ENCODE assay signal across 2 cellular contexts in genomic region chr1:200330770-200331428, GRCh38.
TF ChIP-seq lines count a peak whose summit lies in the region.

No MANE protein-coding gene starts in this region.

TF ChIP-seq in GM23338, 12 proteins besides CTCF, POLR2A, EP300 and RAD21:
- TF ChIP-seq ETS1 (IDR thresholded peaks at IDR 0.05) (no peak), POLR2AphosphoS5 (IDR thresholded peaks at IDR 0.05; ENCODE audit: low read depth) (no peak), REST (IDR thresholded peaks at IDR 0.05; ENCODE audit: unreplicated experiment) (no peak), ZNF331 (CRISPR knock-in tag; IDR thresholded peaks at IDR 0.05; ENCODE audit: low read depth) (no peak), NANOG (IDR thresholded peaks at IDR 0.05; ENCODE audit: borderline replicate concordance) (no peak), EZH2phosphoT487 (IDR thresholded peaks at IDR 0.05; ENCODE audit: unreplicated experiment) (no peak), ZNF114 (CRISPR knock-in tag; IDR thresholded peaks at IDR 0.05) (no peak), STAT1 (IDR thresholded peaks at IDR 0.05; ENCODE audit: unreplicated experiment) (no peak), JUNB (IDR thresholded peaks at IDR 0.05; ENCODE audit: unreplicated experiment) (no peak)

TF ChIP-seq in HepG2, 621 proteins besides CTCF, POLR2A, EP300 and RAD21:
- no peak for TF ChIP-seq REXO4 (CRISPR knock-in tag; IDR thresholded peaks at IDR 0.05; ENCODE audit: borderline replicate concordance)
- TF ChIP-seq ZSCAN29 (CRISPR knock-in tag; conservative IDR thresholded peaks at IDR 0.05), result no peak
- no peak for TF ChIP-seq FOXK2 (IDR thresholded peaks at IDR 0.05)
- TF ChIP-seq TSC22D2 (CRISPR knock-in tag; IDR thresholded peaks at IDR 0.05; ENCODE audit: borderline replicate concordance), result no peak
- no peak for TF ChIP-seq MYC (CRISPR knock-in tag; IDR thresholded peaks at IDR 0.05; ENCODE audit: borderline replicate concordance)
- TF ChIP-seq ZNF350 (CRISPR knock-in tag; IDR thresholded peaks at IDR 0.05; ENCODE audit: borderline replicate concordance, low read depth), result no peak
- no peak for TF ChIP-seq CCAR2 (optimal IDR thresholded peaks at IDR 0.05; ENCODE audit: low read depth, low read length)
- peak in 1 of 2 experiments; percentile 35; a peak in 1 of 4 replicates for TF ChIP-seq NR2F1 (CRISPR knock-in tag; IDR thresholded peaks at IDR 0.05)
- TF ChIP-seq NCOA5 (CRISPR knock-in tag; IDR thresholded peaks at IDR 0.05), result no peak
- TF ChIP-seq PCBP1 (IDR thresholded peaks at IDR 0.05; ENCODE audit: borderline replicate concordance, low read depth, low read length), result no peak
- no peak for TF ChIP-seq THAP9 (CRISPR knock-in tag; IDR thresholded peaks at IDR 0.05; ENCODE audit: borderline replicate concordance)
- 0 out of 2 replicates have a peak, but pooled peaks have one; percentile 14 for TF ChIP-seq NR2F6 (IDR thresholded peaks at IDR 0.05)
- peak; percentile 53 for TF ChIP-seq NR2F6 (CRISPR knock-in tag; IDR thresholded peaks at IDR 0.05)
